ENCODE assay signal across 26 cellular contexts in genomic region chr12:125892276-125892675, GRCh38.
DNase-seq lines count a peak whose midpoint lies in the region; FAIRE-seq and TF ChIP-seq lines count a peak whose summit lies in the region.
"Had no signal": no experiment of that assay in that cellular context is flagged by ENCODE, and none has a peak within 500 bp of the region (broad histone marks: within the 10 kb centered on the region; RNA-seq: fewer than 3 reads in every experiment).

No MANE protein-coding gene starts in this region.

- in situ Hi-C loops in mammary epithelial cell (cut with MboI; ENCODE audit: low sequenced_read_pairs in 2 of 2) = no loop called here

- no peaks in the 10 kb centered on the region for H3K27me3 ChIP-seq in mammary epithelial cell (ENCODE audit: insufficient read depth, low read length)
- no peaks in the 10 kb centered on the region for H3K27me3 ChIP-seq in astrocyte (ENCODE audit: insufficient read depth, low read length)

- peaks cover 11% of the 10 kb centered on the region for H3K4me1 Mint-ChIP-seq in MCF 10A (ENCODE audit: insufficient read depth, unreplicated experiment)
- no peaks in the 10 kb centered on the region for H3K4me1 Mint-ChIP-seq in astrocyte (ENCODE audit: low read depth, unreplicated experiment)
- H3K4me1 Mint-ChIP-seq in chondrocyte (ENCODE audit: low read depth) = peaks cover 63% of the 10 kb centered on the region
- H3K4me1 Mint-ChIP-seq in Calu3 (ENCODE audit: low read depth, unreplicated experiment) = no peaks in the 10 kb centered on the region
- H3K4me1 Mint-ChIP-seq: B cell, IgD-negative memory B cell had no signal

- H3K27ac Mint-ChIP-seq in MCF 10A (ENCODE audit: low read depth, unreplicated experiment) (peak overlapping the region; percentile 63), astrocyte (ENCODE audit: unreplicated experiment) (no peak overlapping the region), chondrocyte (ENCODE audit: unreplicated experiment) (peak overlapping the region; percentile 80), Calu3 (ENCODE audit: unreplicated experiment) (no peak overlapping the region)
- H3K27ac Mint-ChIP-seq: B cell; CD8-positive, alpha-beta T cell; IgD-negative memory B cell had no signal

- no peak for FAIRE-seq in astrocyte (lab: Jason Lieb, UNC)
- FAIRE-seq: GM12892, GM19239 had no signal

- H3K9ac ChIP-seq in mammary epithelial cell (ENCODE audit: insufficient read depth, low read length) = no peak overlapping the region
- H3K9ac ChIP-seq in astrocyte (ENCODE audit: low read length) = no peak overlapping the region
- H3K9ac ChIP-seq: KMS-11 had no signal

- BruUV-seq in MCF 10A (replicated peaks; lab: Mats Ljungman, UMichigan) (no TSS peak), mammary epithelial cell (replicated peaks; lab: Mats Ljungman, UMichigan) (no TSS peak), Calu3 (replicated peaks; lab: Mats Ljungman, UMichigan) (no TSS peak)

- H3K9me3 Mint-ChIP-seq in MCF 10A (ENCODE audit: unreplicated experiment) (no peaks in the 10 kb centered on the region), astrocyte (ENCODE audit: unreplicated experiment) (peaks cover 8% of the 10 kb centered on the region), chondrocyte (ENCODE audit: low read depth) (peaks cover 4% of the 10 kb centered on the region), Calu3 (ENCODE audit: low read depth, unreplicated experiment) (peaks cover 2% of the 10 kb centered on the region)
- H3K9me3 Mint-ChIP-seq: CD8-positive, alpha-beta T cell had no signal

- intact Hi-C loops in MCF 10A (cut with micrococcal nuclease) (no loop called here), mammary epithelial cell (cut with micrococcal nuclease) (no loop called here), Calu3 (cut with micrococcal nuclease; ENCODE audit: unreplicated experiment) (no loop called here)

- H3K79me2 ChIP-seq in mammary epithelial cell (ENCODE audit: insufficient read depth, low read length) (no peaks in the 10 kb centered on the region), astrocyte (ENCODE audit: insufficient read depth, low read length) (no peaks in the 10 kb centered on the region)

- TF ChIP-seq CTCF in MCF 10A (IDR thresholded peaks at IDR 0.05; ENCODE audit: unreplicated experiment) (no peak), mammary epithelial cell (conservative IDR thresholded peaks at IDR 0.05 in 1 of 2, IDR thresholded peaks at IDR 0.05 in 1 of 2; ENCODE audit: extremely low read depth in 1 of 2, insufficient read depth in 1 of 2, low read depth in 1 of 2, low read length in 2 of 2) (no peak), astrocyte (IDR thresholded peaks at IDR 0.05; ENCODE audit: insufficient read depth, low read depth, low read length) (no peak), chondrocyte (IDR thresholded peaks at IDR 0.05) (no peak), Calu3 (IDR thresholded peaks at IDR 0.05; ENCODE audit: unreplicated experiment) (no peak)

- CTCF ChIA-PET in MCF 10A (lab: Yijun Ruan, JAX) (no interaction called here), mammary epithelial cell (lab: Charles Lee; ENCODE audit: low non-redundant PET) (no interaction called here), Calu3 (lab: Charles Lee) (no interaction called here)

- H3K9me3 ChIP-seq in mammary epithelial cell (replicated peaks; ENCODE audit: insufficient read depth, low read length) = peaks cover 8% of the 10 kb centered on the region
- no peaks in the 10 kb centered on the region for H3K9me3 ChIP-seq in astrocyte (ENCODE audit: insufficient read depth, low read depth, low read length)
- H3K9me3 ChIP-seq: Caco-2 had no signal

- no peak overlapping the region for H2AFZ ChIP-seq in mammary epithelial cell (ENCODE audit: low read depth, low read length)
- no peak overlapping the region for H2AFZ ChIP-seq in astrocyte (ENCODE audit: low read depth, low read length)

- dilution Hi-C loops in mammary epithelial cell (cut with HindIII; ENCODE audit: low sequenced_read_pairs) = no loop called here

- no peak overlapping the region for H3K27ac ChIP-seq in mammary epithelial cell (ENCODE audit: insufficient read depth, low read depth, low read length)
- H3K27ac ChIP-seq in astrocyte (ENCODE audit: low read depth, low read length) = peak overlapping the region; percentile 60
- H3K27ac ChIP-seq: 22Rv1, C4-2B, KMS-11 had no signal

- peak; percentile 33 for DNase-seq in MCF 10A (ENCODE audit: unreplicated experiment)
- no peak for DNase-seq in mammary epithelial cell
- DNase-seq in astrocyte (ENCODE audit: low read depth) = peak; percentile 69
- DNase-seq in chondrocyte (ENCODE audit: low spot score) = no peak
- no peak for DNase-seq in activated CD8-positive, alpha-beta memory T cell treated with anti-CD3 and anti-CD28 coated beads, Interleukin-2, amount 50 U/mL, for 4 hours
- no peak for DNase-seq in Calu3
- no peak for DNase-seq in DMS 273 (lab: John Stamatoyannopoulos, UW; ENCODE audit: unreplicated experiment)
- DNase-seq: Caco-2; CD8-positive, alpha-beta T cell; DMS153; DND-41; MV-4-11; NCI-H1105; NCI-H146; NCI-H1930; NCI-H2107; NCI-H524; NCI-H774; SHP77 had no signal

- POLR2A ChIA-PET in MCF 10A (lab: Yijun Ruan, JAX) = interaction anchor here (0.5 kb wide), 1 partner anchor 602 kb away, joined by 3 read pairs; no protein-coding TSS in a partner anchor

- H3K36me3 Mint-ChIP-seq in MCF 10A (ENCODE audit: insufficient read depth, unreplicated experiment) (no peaks in the 10 kb centered on the region), astrocyte (ENCODE audit: low read depth, unreplicated experiment) (no peaks in the 10 kb centered on the region), chondrocyte (ENCODE audit: low read depth) (no peaks in the 10 kb centered on the region), Calu3 (ENCODE audit: insufficient read depth, unreplicated experiment) (no peaks in the 10 kb centered on the region)
- H3K36me3 Mint-ChIP-seq: CD8-positive, alpha-beta T cell; IgD-negative memory B cell had no signal

- 100% methylated on average over 1 of the region's 1 CpG for WGBS in mammary epithelial cell (ENCODE audit: low coverage, missing lambda C conversion rate)

- H3K4me2 ChIP-seq in mammary epithelial cell (ENCODE audit: insufficient read depth, low read depth, low read length) (no peak overlapping the region), astrocyte (ENCODE audit: low read length) (peak overlapping the region; percentile 51)
- H3K4me2 ChIP-seq: KMS-11 had no signal

- no peaks in the 10 kb centered on the region for H4K20me1 ChIP-seq in mammary epithelial cell (ENCODE audit: insufficient read depth, low read length)
- no peaks in the 10 kb centered on the region for H4K20me1 ChIP-seq in astrocyte (ENCODE audit: insufficient read depth, low read length)

- H3K36me3 ChIP-seq in mammary epithelial cell (ENCODE audit: insufficient read depth, low read length) = no peaks in the 10 kb centered on the region
- H3K36me3 ChIP-seq in astrocyte (ENCODE audit: insufficient read depth, low read length) = no peaks in the 10 kb centered on the region

- H3K4me3 Mint-ChIP-seq in MCF 10A (ENCODE audit: unreplicated experiment) (no peak overlapping the region), astrocyte (ENCODE audit: unreplicated experiment) (no peak overlapping the region), chondrocyte (ENCODE audit: unreplicated experiment) (no peak overlapping the region), Calu3 (ENCODE audit: low read depth, unreplicated experiment) (no peak overlapping the region)
- H3K4me3 Mint-ChIP-seq: B cell; CD8-positive, alpha-beta T cell; IgD-negative memory B cell had no signal

- H3K4me1 ChIP-seq in mammary epithelial cell (ENCODE audit: insufficient read depth, low read length) (no peaks in the 10 kb centered on the region), astrocyte (ENCODE audit: insufficient read depth, low read length) (peaks cover 26% of the 10 kb centered on the region)
- H3K4me1 ChIP-seq: Caco-2 had no signal

- H3K27me3 Mint-ChIP-seq in MCF 10A (ENCODE audit: insufficient read depth, unreplicated experiment) (no peaks in the 10 kb centered on the region), astrocyte (ENCODE audit: low read depth, unreplicated experiment) (no peaks in the 10 kb centered on the region), chondrocyte (ENCODE audit: low read depth) (no peaks in the 10 kb centered on the region), Calu3 (ENCODE audit: unreplicated experiment) (no peaks in the 10 kb centered on the region)
- H3K27me3 Mint-ChIP-seq: B cell had no signal

- no peak overlapping the region for H3K4me3 ChIP-seq in mammary epithelial cell (replicated peaks in 1 of 3; ENCODE audit: insufficient read depth in 1 of 3, low read depth in 2 of 3, low read length in 3 of 3)
- H3K4me3 ChIP-seq in astrocyte (ENCODE audit: insufficient read depth, low read depth, low read length) = no peak overlapping the region

Comparison
In these comparisons a context has a peak if more than half of its experiments do, and no peak if none do; other contexts are left out.
1. DNase-seq: peak in MCF 10A (single experiment) and astrocyte (single experiment); none in mammary epithelial cell (single experiment), chondrocyte (single experiment), activated CD8-positive, alpha-beta memory T cell treated with anti-CD3 and anti-CD28 coated beads, Interleukin-2, amount 50 U/mL, for 4 hours (single experiment), Calu3 (single experiment) and DMS 273 (single experiment).
2. H3K27ac Mint-ChIP-seq: peak in MCF 10A (single experiment) and chondrocyte (single experiment); none in astrocyte (single experiment) and Calu3 (single experiment).